ENCODE assay signal across 11 cellular contexts in the genomic region with DNA sequence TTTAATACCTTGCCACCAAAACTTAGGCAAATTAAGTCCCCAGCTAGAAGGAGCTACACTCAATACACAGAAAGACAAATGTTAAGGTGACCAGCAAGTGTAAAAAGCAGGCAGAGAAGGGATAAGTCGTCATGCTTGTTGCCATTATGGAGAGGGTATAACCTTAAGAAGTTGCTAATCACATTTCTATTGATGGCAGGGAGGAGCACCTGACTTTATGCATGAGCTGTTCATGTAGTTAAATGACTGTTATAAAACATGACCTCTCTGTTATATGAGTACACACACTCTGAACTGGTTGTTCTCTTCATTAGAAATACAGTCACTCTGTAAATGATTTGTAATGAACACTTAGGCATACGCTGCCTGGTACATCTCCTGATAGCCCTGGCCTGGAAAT. TPM values are rescaled to one million over a fixed set of nuclear protein-coding genes. Genes with fewer than 3 reads are reported as not detected.
DNase-seq lines count a peak whose midpoint lies in the region; ATAC-seq and TF ChIP-seq lines count a peak whose summit lies in the region.
"Had no signal": no experiment of that assay in that cellular context is flagged by ENCODE, and none has a peak within 500 bp of the region (broad histone marks: within the 10 kb centered on the region; RNA-seq: fewer than 3 reads in every experiment).

No MANE protein-coding gene starts in this region.

- no peak overlapping the region for H4K91ac ChIP-seq in neuronal stem cell (ENCODE audit: low read depth, low read length, poor library complexity)

- no peaks in the 10 kb centered on the region for H3K9me3 Mint-ChIP-seq in CD14-positive monocyte

- H2AFZ ChIP-seq in neuronal stem cell (ENCODE audit: low read length) = no peak overlapping the region

- no peak overlapping the region for H3K4me3 ChIP-seq in HEK293 (ENCODE audit: low read depth, low read length)
- H3K4me3 ChIP-seq in mucosa of descending colon = no peak overlapping the region
- no peak overlapping the region for H3K4me3 ChIP-seq in aorta (ENCODE audit: low read length in 2 of 2)
- H3K4me3 ChIP-seq in neuronal stem cell (ENCODE audit: low read length in 2 of 2) = no peak overlapping the region
- H3K4me3 ChIP-seq: HAP-1, SJSA1 had no signal

- no peak overlapping the region for H3K23ac ChIP-seq in neuronal stem cell (ENCODE audit: low read depth, low read length, poor library complexity)

- CTCF ChIA-PET in HEK293 (lab: Yijun Ruan, JAX) = interaction anchor here (0.6 kb wide), 1 partner anchor 1144 kb away, joined by 3 read pairs; no protein-coding TSS in a partner anchor

- no peak overlapping the region for H3K18ac ChIP-seq in neuronal stem cell (ENCODE audit: low read length)

- H3K27me3 ChIP-seq in aorta (ENCODE audit: control insufficient read depth in 1 of 2, insufficient read depth in 2 of 2, low read length in 1 of 2) (no peaks in the 10 kb centered on the region), neuronal stem cell (ENCODE audit: control insufficient read depth in 3 of 3, insufficient read depth in 3 of 3, low read depth in 1 of 3, low read length in 3 of 3) (no peaks in the 10 kb centered on the region)
- H3K27me3 ChIP-seq: SJSA1 had no signal

- H3K36me3 ChIP-seq in HEK293 (ENCODE audit: control insufficient read depth in 2 of 2, insufficient read depth in 1 of 2, low read length in 2 of 2) (no peaks in the 10 kb centered on the region), mucosa of descending colon (ENCODE audit: low read depth) (no peaks in the 10 kb centered on the region), aorta (ENCODE audit: control insufficient read depth in 1 of 2, insufficient read depth in 2 of 2, low read length in 1 of 2) (no peaks in the 10 kb centered on the region), neuronal stem cell (replicated peaks in 1 of 2; ENCODE audit: control insufficient read depth in 2 of 2, insufficient read depth in 2 of 2, low read length in 2 of 2) (peaks cover 0 to 5% of the 10 kb centered on the region in 2 donors)
- H3K36me3 ChIP-seq: HAP-1, SJSA1 had no signal

- H3K9me3 ChIP-seq in HEK293 (ENCODE audit: control insufficient read depth, insufficient read depth, low read depth, low read length) (no peaks in the 10 kb centered on the region), mucosa of descending colon (no peaks in the 10 kb centered on the region), aorta (ENCODE audit: control insufficient read depth, low read length) (no peaks in the 10 kb centered on the region), neuronal stem cell (replicated peaks in 1 of 2; ENCODE audit: control insufficient read depth in 2 of 2, insufficient read depth in 1 of 2, low read depth in 1 of 2, low read length in 2 of 2) (no peaks in the 10 kb centered on the region)
- H3K9me3 ChIP-seq: HAP-1, SJSA1 had no signal

- WGBS in aorta, 2 donors = 69 to 74% methylated on average over 2 of the region's 2 CpGs
- no CpG with 5 or more reads among the region's 2 CpGs for WGBS in neuronal stem cell (ENCODE audit: extremely low coverage in 2 of 2, insufficient read length in 2 of 2, insufficient replicate concordance in 1 of 2), 2 donors

- no peak overlapping the region for H2BK120ac ChIP-seq in neuronal stem cell (ENCODE audit: low read depth, low read length)

- H3K4me1 ChIP-seq in HEK293 (ENCODE audit: control insufficient read depth, insufficient read depth, low read length) = no peaks in the 10 kb centered on the region
- H3K4me1 ChIP-seq in mucosa of descending colon (ENCODE audit: low read depth) = peaks cover 16% of the 10 kb centered on the region
- no peaks in the 10 kb centered on the region for H3K4me1 ChIP-seq in aorta (ENCODE audit: control insufficient read depth in 1 of 2, insufficient read depth in 2 of 2, low read length in 2 of 2)
- peaks cover 2 to 3% of the 10 kb centered on the region in 2 donors for H3K4me1 ChIP-seq in neuronal stem cell (ENCODE audit: control insufficient read depth in 2 of 2, insufficient read depth in 1 of 2, low read depth in 1 of 2, low read length in 2 of 2)
- H3K4me1 ChIP-seq: HAP-1 had no signal

- H3K4me1 Mint-ChIP-seq in CD14-positive monocyte = peaks cover 23% of the 10 kb centered on the region

- H2BK5ac ChIP-seq in neuronal stem cell (ENCODE audit: low read length) = no peak overlapping the region

- no peak overlapping the region for H2AK5ac ChIP-seq in neuronal stem cell (ENCODE audit: low read depth, low read length)

- intact Hi-C loops in mucosa of descending colon (cut with DNase I, micrococcal nuclease) = no loop called here
- intact Hi-C loops in aorta (cut with DNase I) = no loop called here
- intact Hi-C loops in CD14-positive monocyte (cut with micrococcal nuclease) = no loop called here

- no peak overlapping the region for H3K9ac ChIP-seq in neuronal stem cell (ENCODE audit: low read depth, low read length, poor library complexity)

- H3K14ac ChIP-seq in neuronal stem cell (ENCODE audit: low read length) = no peak overlapping the region

- TF ChIP-seq CTCF in HEK293 (tag by site-specific recombination; IDR thresholded peaks at IDR 0.05) = no peak
- TF ChIP-seq CTCF in mucosa of descending colon (IDR thresholded peaks at IDR 0.05) = no peak
- no peak for TF ChIP-seq CTCF in CD14-positive monocyte (IDR thresholded peaks at IDR 0.05)

- no peak overlapping the region for H3K4me3 Mint-ChIP-seq in CD14-positive monocyte

- no peak overlapping the region for H2BK12ac ChIP-seq in neuronal stem cell (ENCODE audit: low read length)

- peaks cover 0 to 7% of the 10 kb centered on the region in 2 donors for H3K36me3 Mint-ChIP-seq in CD14-positive monocyte

- DNase-seq in mucosa of descending colon = peak in 1 of 3 donors; percentile 29
- DNase-seq in aorta = no peak
- no peak for DNase-seq in ACHN
- no peak for DNase-seq in neuronal stem cell (ENCODE audit: low spot score)
- no peak for DNase-seq in CD14-positive monocyte (ENCODE audit: low spot score)
- DNase-seq: NCI-H1105 had no signal

- ATAC-seq in GM18861 (IDR thresholded peaks at IDR 0.05; ENCODE audit: unreplicated experiment) (peak; percentile 91), HG03469 (IDR thresholded peaks at IDR 0.05; ENCODE audit: unreplicated experiment) (peak; percentile 72), mucosa of descending colon (peak; percentile 97), aorta (ENCODE audit: low FRiP score) (no peak)

- POLR2A ChIA-PET in HEK293 (lab: Yijun Ruan, JAX) = no interaction called here

- no peak overlapping the region for H3K4ac ChIP-seq in neuronal stem cell (ENCODE audit: low read length)

- in situ Hi-C loops in ACHN (cut with HindIII; ENCODE audit: low pct_ligation_motif_present, low pct_unique_long_range_greater_than_20kb, low sequenced_read_pairs) = no loop called here

- H3K27ac ChIP-seq in HEK293 (ENCODE audit: extremely low read depth, low read depth, low read length) = no peak overlapping the region
- H3K27ac ChIP-seq in aorta (ENCODE audit: low read depth in 1 of 2, low read length in 2 of 2) = no peak overlapping the region
- H3K27ac ChIP-seq in neuronal stem cell (replicated peaks; ENCODE audit: low read length) = no peak overlapping the region
- H3K27ac ChIP-seq: SJSA1 had no signal

- no peak overlapping the region for H3K4me2 ChIP-seq in neuronal stem cell (ENCODE audit: insufficient read depth, low read length, poor library complexity, severe bottlenecking)

- no peak overlapping the region for H2BK15ac ChIP-seq in neuronal stem cell (ENCODE audit: low read length)

- H4K8ac ChIP-seq in neuronal stem cell (ENCODE audit: low read depth, low read length) = no peak overlapping the region

- H3K27me3 Mint-ChIP-seq in CD14-positive monocyte (ENCODE audit: low read depth in 3 of 3) = peaks cover 0 to 2% (median 1%) of the 10 kb centered on the region in 3 donors

- H3K27ac Mint-ChIP-seq in CD14-positive monocyte = no peak overlapping the region

- H3K79me1 ChIP-seq in neuronal stem cell (ENCODE audit: low read depth, low read length) = no peaks in the 10 kb centered on the region

TF ChIP-seq in HEK293, 187 proteins besides CTCF, POLR2A, EP300 and RAD21:
- TF ChIP-seq ZNF416 (tag by site-specific recombination; IDR thresholded peaks at IDR 0.05) (no peak), ZNF394 (tag by site-specific recombination; IDR thresholded peaks at IDR 0.05; ENCODE audit: borderline replicate concordance) (0 out of 2 replicates have a peak, but pooled peaks have one; percentile 12)
- TF ChIP-seq, protein P1, sequence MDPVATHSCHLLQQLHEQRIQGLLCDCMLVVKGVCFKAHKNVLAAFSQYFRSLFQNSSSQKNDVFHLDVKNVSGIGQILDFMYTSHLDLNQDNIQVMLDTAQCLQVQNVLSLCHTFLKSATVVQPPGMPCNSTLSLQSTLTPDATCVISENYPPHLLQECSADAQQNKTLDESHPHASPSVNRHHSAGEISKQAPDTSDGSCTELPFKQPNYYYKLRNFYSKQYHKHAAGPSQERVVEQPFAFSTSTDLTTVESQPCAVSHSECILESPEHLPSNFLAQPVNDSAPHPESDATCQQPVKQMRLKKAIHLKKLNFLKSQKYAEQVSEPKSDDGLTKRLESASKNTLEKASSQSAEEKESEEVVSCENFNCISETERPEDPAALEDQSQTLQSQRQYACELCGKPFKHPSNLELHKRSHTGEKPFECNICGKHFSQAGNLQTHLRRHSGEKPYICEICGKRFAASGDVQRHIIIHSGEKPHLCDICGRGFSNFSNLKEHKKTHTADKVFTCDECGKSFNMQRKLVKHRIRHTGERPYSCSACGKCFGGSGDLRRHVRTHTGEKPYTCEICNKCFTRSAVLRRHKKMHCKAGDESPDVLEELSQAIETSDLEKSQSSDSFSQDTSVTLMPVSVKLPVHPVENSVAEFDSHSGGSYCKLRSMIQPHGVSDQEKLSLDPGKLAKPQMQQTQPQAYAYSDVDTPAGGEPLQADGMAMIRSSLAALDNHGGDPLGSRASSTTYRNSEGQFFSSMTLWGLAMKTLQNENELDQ (tag by site-specific recombination; IDR thresholded peaks at IDR 0.05; ENCODE audit: low read depth) = 0 out of 2 replicates have a peak, but pooled peaks have one; percentile 30

RNA-seq across cellular contexts. Expression of a gene that starts 6.6 kb away (rescaled TPM):
- total RNA-seq in mucosa of descending colon (100 to 1,000 TPM; 127 to 146 (median 133) TPM), aorta (100 to 1,000 TPM; 159 to 189 TPM)
- polyA plus RNA-seq in aorta (100 to 1,000 TPM in 1 of 2 donors, 10 to 100 TPM in 1; 17.4 to 142 TPM), CD14-positive monocyte (10 to 100 TPM; 32.0 to 42.3 TPM)
- polyA plus RNA-seq in neuronal stem cell (2013, experiment 1 of 2) = 75.0 TPM
- 76.2 TPM for polyA plus RNA-seq in neuronal stem cell (2013, experiment 2 of 2)
